In the genomic region with DNA sequence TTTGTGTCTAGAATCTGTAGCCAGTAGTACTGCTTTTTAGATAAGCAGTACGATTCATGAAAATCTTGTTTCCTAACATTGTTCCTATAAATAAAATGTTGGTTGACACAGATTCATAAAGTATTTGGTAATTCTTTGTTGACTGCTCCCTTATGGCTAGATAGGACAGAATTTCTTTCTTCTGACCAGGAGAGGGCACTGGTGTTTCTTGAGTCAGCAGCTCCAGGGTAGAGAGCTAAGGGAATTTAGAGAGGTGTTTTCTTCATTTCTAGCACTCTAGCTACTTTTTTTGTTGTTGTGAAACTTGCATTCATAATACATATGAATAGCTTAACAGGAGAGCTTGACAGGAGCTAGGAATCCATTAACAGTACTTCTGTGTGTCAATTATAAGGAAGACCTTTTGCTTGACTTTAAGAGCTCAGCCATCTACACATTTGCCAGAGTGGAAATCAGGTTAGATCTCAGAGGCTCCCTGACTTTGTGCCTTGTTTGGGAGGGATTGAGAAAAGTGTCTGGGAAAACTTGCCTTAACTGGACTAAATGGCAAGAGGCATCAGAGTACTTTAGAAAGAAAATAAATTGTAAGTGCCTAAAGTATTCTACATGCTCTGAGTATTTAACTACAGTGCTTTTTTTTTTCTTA, we compare ENCODE assay signal across 9 cellular contexts.
A peak's percentile ranks its signal among the peaks of the same experiment; 100 is the strongest.
DNase-seq lines count a peak whose midpoint lies in the region; ATAC-seq and TF ChIP-seq lines count a peak whose summit lies in the region.
"Had no signal": no experiment of that assay in that cellular context is flagged by ENCODE, and none has a peak within 500 bp of the region (broad histone marks: within the 10 kb centered on the region; RNA-seq: fewer than 3 reads in every experiment).

No MANE protein-coding gene starts in this region.

- H3K27me3 ChIP-seq in effector memory CD4-positive, alpha-beta T cell (replicated peaks; ENCODE audit: control insufficient read depth, insufficient read depth, low read length, poor library complexity, severe bottlenecking) = no peaks in the 10 kb centered on the region

- POLR2A ChIA-PET in RWPE1 (lab: Yijun Ruan, JAX; ENCODE audit: low non-redundant PET) = no interaction called here

- no peaks in the 10 kb centered on the region for H3K9me3 ChIP-seq in effector memory CD4-positive, alpha-beta T cell (ENCODE audit: control insufficient read depth, low read length)

- no peaks in the 10 kb centered on the region for H3K4me1 ChIP-seq in effector memory CD4-positive, alpha-beta T cell (ENCODE audit: control insufficient read depth, insufficient read depth, low read length, poor library complexity, severe bottlenecking)

- H3K4me3 ChIP-seq in GM12875 (ENCODE audit: low read depth, low read length) = no peak overlapping the region
- H3K4me3 ChIP-seq in effector memory CD4-positive, alpha-beta T cell (ENCODE audit: insufficient read depth, low read depth, low read length, poor library complexity, severe bottlenecking) = no peak overlapping the region
- H3K4me3 ChIP-seq: K562 had no signal

- TF ChIP-seq CTCF in GM12875 (IDR thresholded peaks at IDR 0.05; ENCODE audit: borderline replicate concordance, insufficient read depth, low read depth, low read length) (0 out of 2 replicates have a peak, but pooled peaks have one; percentile 40), RWPE1 (conservative IDR thresholded peaks at IDR 0.05; ENCODE audit: low read depth) (0 out of 2 replicates have a peak, but pooled peaks have one; percentile 7)

- DNase-seq in RWPE1 (ENCODE audit: low spot score) (no peak), left lobe of liver (ENCODE audit: low spot score) (no peak), dermis blood vessel endothelial cell (no peak), NCI-H774 (lab: John Stamatoyannopoulos, UW) (no peak)
- no peak for DNase-seq in effector memory CD4-positive, alpha-beta T cell
- no peak for DNase-seq in activated naive CD4-positive, alpha-beta T cell treated with anti-CD3 and anti-CD28 coated beads, Interleukin-2, amount 50 U/mL, for 16 hours

- CTCF ChIA-PET in RWPE1 (lab: Yijun Ruan, JAX) = no interaction called here

- H3K27ac ChIP-seq in RWPE1 = no peak overlapping the region
- no peak overlapping the region for H3K27ac ChIP-seq in effector memory CD4-positive, alpha-beta T cell (ENCODE audit: insufficient read depth, low read length, poor library complexity, severe bottlenecking)

- no peaks in the 10 kb centered on the region for H3K36me3 ChIP-seq in effector memory CD4-positive, alpha-beta T cell (ENCODE audit: control insufficient read depth, insufficient read depth, low read length)

- peak; percentile 63 for ATAC-seq in HG02678 (IDR thresholded peaks at IDR 0.05; ENCODE audit: unreplicated experiment)
- peak; percentile 94 for ATAC-seq in left lobe of liver
- ATAC-seq: K562 had no signal
